ENCODE assay signal across 8 cellular contexts in the genomic region with DNA sequence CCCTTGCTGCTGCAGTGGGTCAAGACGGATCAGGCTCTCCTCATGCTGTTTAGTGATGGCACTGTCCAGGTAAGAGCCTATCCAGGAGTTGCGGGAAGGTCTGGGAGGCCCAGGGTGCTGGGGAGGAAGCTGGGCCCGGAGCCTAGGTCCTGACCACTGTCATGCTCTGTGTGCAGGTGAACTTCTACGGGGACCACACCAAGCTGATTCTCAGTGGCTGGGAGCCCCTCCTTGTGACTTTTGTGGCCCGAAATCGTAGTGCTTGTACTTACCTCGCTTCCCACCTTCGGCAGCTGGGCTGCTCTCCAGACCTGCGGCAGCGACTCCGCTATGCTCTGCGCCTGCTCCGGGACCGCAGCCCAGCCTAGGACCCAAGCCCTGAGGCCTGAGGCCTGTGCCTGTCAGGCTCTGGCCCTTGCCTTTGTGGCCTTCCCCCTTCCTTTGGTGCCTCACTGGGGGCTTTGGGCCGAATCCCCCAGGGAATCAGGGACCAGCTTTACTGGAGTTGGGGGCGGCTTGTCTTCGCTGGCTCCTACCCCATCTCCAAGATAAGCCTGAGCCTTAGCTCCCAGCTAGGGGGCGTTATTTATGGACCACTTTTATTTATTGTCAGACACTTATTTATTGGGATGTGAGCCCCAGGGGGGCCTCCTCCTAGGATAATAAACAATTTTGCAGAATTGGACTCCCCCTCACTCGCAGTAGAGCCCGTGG. TPM values are rescaled to one million over a fixed set of nuclear protein-coding genes. Genes with fewer than 3 reads are reported as not detected.
A peak's percentile ranks its signal among the peaks of the same experiment; 100 is the strongest.
DNase-seq lines count a peak whose midpoint lies in the region; ATAC-seq and TF ChIP-seq lines count a peak whose summit lies in the region.
"Had no signal": no experiment of that assay in that cellular context is flagged by ENCODE, and none has a peak within 500 bp of the region (broad histone marks: within the 10 kb centered on the region; RNA-seq: fewer than 3 reads in every experiment).

No MANE protein-coding gene starts in this region.

- TF ChIP-seq CTCF in heart left ventricle (IDR thresholded peaks at IDR 0.05) (no peak), hepatocyte (IDR thresholded peaks at IDR 0.05; ENCODE audit: poor library complexity) (no peak), BE2C (IDR thresholded peaks at IDR 0.05; ENCODE audit: low read depth, low read length) (no peak)

- H3K4me3 ChIP-seq in heart left ventricle (peak overlapping the region in 1 of 12 donors; percentile 59), hepatocyte (no peak overlapping the region), aorta (ENCODE audit: low read length in 2 of 2) (no peak overlapping the region), BE2C (ENCODE audit: low read depth, low read length) (no peak overlapping the region)

- ATAC-seq in heart left ventricle (no peak), left ventricle myocardium superior (no peak), aorta (ENCODE audit: low FRiP score) (no peak)

- WGBS in heart left ventricle, 4 donors = 93 to 96% (median 93%) methylated on average over 19 to 20 of the region's 20 CpGs
- 97% methylated on average over 20 of the region's 20 CpGs for WGBS in hepatocyte (ENCODE audit: low lambda C conversion rate, missing lambda C conversion rate)
- WGBS in aorta, 2 donors = 86 to 88% methylated on average over 20 of the region's 20 CpGs

- peaks cover 0 to 52% (median 40%) of the 10 kb centered on the region in 9 donors for H3K36me3 ChIP-seq in heart left ventricle
- no peaks in the 10 kb centered on the region for H3K36me3 ChIP-seq in hepatocyte (replicated peaks; ENCODE audit: insufficient read depth, low read depth)
- peaks cover 0 to 9% of the 10 kb centered on the region in 2 donors for H3K36me3 ChIP-seq in aorta (ENCODE audit: control insufficient read depth in 1 of 2, insufficient read depth in 2 of 2, low read length in 1 of 2)
- no peaks in the 10 kb centered on the region for H3K36me3 ChIP-seq in BE2C

- H3K4me1 ChIP-seq in heart left ventricle (peaks cover 14 to 92% (median 75%) of the 10 kb centered on the region in 12 donors), hepatocyte (ENCODE audit: insufficient read depth) (peaks cover 39% of the 10 kb centered on the region), aorta (ENCODE audit: control insufficient read depth in 1 of 2, insufficient read depth in 2 of 2, low read length in 2 of 2) (peaks cover 0 to 4% of the 10 kb centered on the region in 2 donors), BE2C (peaks cover 25% of the 10 kb centered on the region)

- peaks cover 23% of the 10 kb centered on the region for H3K79me2 ChIP-seq in hepatocyte

- peak overlapping the region in 11 of 12 donors; percentile 91 to 100 (median 99) for H3K27ac ChIP-seq in heart left ventricle
- no peak overlapping the region for H3K27ac ChIP-seq in hepatocyte
- H3K27ac ChIP-seq in aorta (ENCODE audit: low read depth in 1 of 2, low read length in 2 of 2) = peak overlapping the region; percentile 92 to 98

- H3K4me2 ChIP-seq in hepatocyte = no peak overlapping the region

- intact Hi-C loops in heart left ventricle (cut with DNase I) = loop anchor here in 1 of 10 donors (10.0 kb wide), 1 partner anchor 499 kb away; no protein-coding TSS in a partner anchor
- intact Hi-C loops in left ventricle myocardium superior (cut with micrococcal nuclease) = no loop called here
- intact Hi-C loops in aorta (cut with DNase I) = loop anchor here in 1 of 2 donors (10.0 kb wide), 1 partner anchor 71 kb away; a partner anchor contains a TSS

- no peak for TF ChIP-seq POLR2A in heart left ventricle (IDR thresholded peaks at IDR 0.05)

- no peaks in the 10 kb centered on the region for H4K20me1 ChIP-seq in hepatocyte (ENCODE audit: insufficient read depth, poor library complexity, severe bottlenecking)

- H3K27me3 ChIP-seq in heart left ventricle (no peaks in the 10 kb centered on the region), hepatocyte (no peaks in the 10 kb centered on the region), aorta (ENCODE audit: control insufficient read depth in 1 of 2, insufficient read depth in 2 of 2, low read length in 1 of 2) (no peaks in the 10 kb centered on the region), BE2C (no peaks in the 10 kb centered on the region)

- peak in 4 of 5 donors; percentile 19 to 56 (median 28) for DNase-seq in heart left ventricle
- no peak for DNase-seq in left ventricle myocardium superior
- DNase-seq in hepatocyte (ENCODE audit: low spot score) = peak; percentile 6
- peak; percentile 47 to 74 for DNase-seq in aorta
- DNase-seq in pons (ENCODE audit: low spot score) = no peak
- DNase-seq in BE2C = no peak
- DNase-seq: KBM-7, mesendoderm had no signal

- H3K9me3 ChIP-seq in heart left ventricle = no peaks in the 10 kb centered on the region
- no peaks in the 10 kb centered on the region for H3K9me3 ChIP-seq in hepatocyte (ENCODE audit: low read depth)
- no peaks in the 10 kb centered on the region for H3K9me3 ChIP-seq in aorta (ENCODE audit: control insufficient read depth, low read length)
- H3K9me3 ChIP-seq in BE2C = no peaks in the 10 kb centered on the region

- H3K9me2 ChIP-seq in hepatocyte (replicated peaks; ENCODE audit: insufficient read depth) = no peaks in the 10 kb centered on the region

- H2AFZ ChIP-seq in hepatocyte = no peak overlapping the region

RNA-seq across cellular contexts. Expression of a gene that starts 1.7 kb away (rescaled TPM):
- 1 to 10 TPM in 3 of 9 donors, under 1 TPM in 5, not detected in 1; 0.54 to 1.0 (median 0.82) TPM for total RNA-seq in heart left ventricle
- 1 to 10 TPM in 1 of 2 donors, under 1 TPM in 1; 0.36 to 1.7 TPM for polyA plus RNA-seq in heart left ventricle
- 0.35 TPM for total RNA-seq in left ventricle myocardium superior
- total RNA-seq in hepatocyte = 0.30 and 1.6 TPM in 2 replicates
- polyA plus RNA-seq in hepatocyte = 2.2 and 3.0 TPM in 2 replicates
- under 1 TPM; 0.81 to 0.87 TPM for total RNA-seq in aorta
- polyA plus RNA-seq in aorta = 1 to 10 TPM in 1 of 2 donors, not detected in 1; 3.0 TPM
- polyA plus RNA-seq in BE2C (2012; ENCODE audit: insufficient read depth, insufficient read length, low read depth) = not detected

RNA-seq across cellular contexts. Expression of a gene that starts 2.9 kb away (rescaled TPM):
- 1 to 10 TPM in 8 of 9 donors, under 1 TPM in 1; 0.56 to 7.4 (median 2.8) TPM for total RNA-seq in heart left ventricle
- 1 to 10 TPM; 2.6 to 6.2 TPM for polyA plus RNA-seq in heart left ventricle
- 2.5 TPM for total RNA-seq in left ventricle myocardium superior
- 4.8 and 5.5 TPM in 2 replicates for total RNA-seq in hepatocyte
- 16.8 and 20.6 TPM in 2 replicates for polyA plus RNA-seq in hepatocyte
- total RNA-seq in aorta = 10 to 100 TPM; 38.5 to 41.1 TPM
- polyA plus RNA-seq in aorta = 10 to 100 TPM in 1 of 2 donors, 1 to 10 TPM in 1; 5.1 to 35.4 TPM
- 3.3 TPM for polyA plus RNA-seq in BE2C (2012; ENCODE audit: insufficient read depth, insufficient read length, low read depth)

RNA-seq across cellular contexts. Expression of a gene that starts 5.3 kb away (rescaled TPM):
- total RNA-seq in heart left ventricle (10 to 100 TPM in 2 of 9 donors, 1 to 10 TPM in 7; 4.5 to 17.9 (median 6.6) TPM), left ventricle myocardium superior (7.5 TPM), hepatocyte (8.9 and 18.2 TPM in 2 replicates), aorta (10 to 100 TPM; 28.8 to 84.3 TPM)
- polyA plus RNA-seq in heart left ventricle (1 to 10 TPM; 5.8 to 6.9 TPM), hepatocyte (38.7 and 40.1 TPM in 2 replicates), aorta (10 to 100 TPM; 16.2 to 73.3 TPM)
- polyA plus RNA-seq in BE2C (2012; ENCODE audit: insufficient read depth, insufficient read length, low read depth) = 24.5 TPM

RNA-seq across cellular contexts. Expression of a gene that starts 17.5 kb away (rescaled TPM):
- total RNA-seq in heart left ventricle = under 1 TPM in 3 of 9 donors, not detected in 6; 0.09 to 0.32 (median 0.23) TPM
- polyA plus RNA-seq in heart left ventricle = under 1 TPM; 0.06 to 0.11 TPM
- 0.12 TPM for total RNA-seq in left ventricle myocardium superior
- total RNA-seq in hepatocyte = 0.72 and 0.83 TPM in 2 replicates
- 0.48 and 2.2 TPM in 2 replicates for polyA plus RNA-seq in hepatocyte
- under 1 TPM; 0.30 to 0.32 TPM for total RNA-seq in aorta
- 1 to 10 TPM; 1.1 to 1.8 TPM for polyA plus RNA-seq in aorta
- not detected for polyA plus RNA-seq in BE2C (2012; ENCODE audit: insufficient read depth, insufficient read length, low read depth)

RNA-seq across cellular contexts. Expression of a gene that starts 30.1 kb away (rescaled TPM):
- total RNA-seq in heart left ventricle (1,000 to 10,000 TPM in 3 of 9 donors, 100 to 1,000 TPM in 6; 576 to 1,019 (median 853) TPM), left ventricle myocardium superior (727 TPM), hepatocyte (2,179 and 2,550 TPM in 2 replicates), aorta (1,000 to 10,000 TPM; 1,373 to 1,500 TPM)
- polyA plus RNA-seq in heart left ventricle (1,000 to 10,000 TPM; 1,199 to 1,848 TPM), hepatocyte (481 and 503 TPM in 2 replicates), aorta (1,000 to 10,000 TPM; 2,358 to 3,400 TPM)
- 818 TPM for polyA plus RNA-seq in BE2C (2012; ENCODE audit: insufficient read depth, insufficient read length, low read depth)

Comparison
In these comparisons a context has a peak if more than half of its experiments do, and no peak if none do; other contexts are left out.
1. DNase-seq: peak in heart left ventricle (4 of 5), hepatocyte (single experiment) and aorta (2 of 2); none in left ventricle myocardium superior (single experiment), pons (single experiment) and BE2C (single experiment).